In genomic region chr19:33303791-33304759, GRCh38 we compare ENCODE assay signal across 8 cellular contexts. TPM values are rescaled to one million over a fixed set of nuclear protein-coding genes. Genes with fewer than 3 reads are reported as not detected.
DNase-seq lines count a peak whose midpoint lies in the region; ATAC-seq and TF ChIP-seq lines count a peak whose summit lies in the region.

No MANE protein-coding gene starts in this region.

- H3K4me1 ChIP-seq in spleen = peaks cover 13 to 52% (median 37%) of the 10 kb centered on the region in 6 donors

- H3K9me3 ChIP-seq in spleen = peaks cover 0 to 7% (median 0%) of the 10 kb centered on the region in 8 donors

- DNase-seq in H7 (peak; percentile 53), MCF 10A (ENCODE audit: unreplicated experiment) (no peak), left colon (peak in 1 of 2 donors; percentile 37), spleen (peak; percentile 84), NCI-H128 (lab: John Stamatoyannopoulos, UW; ENCODE audit: unreplicated experiment) (no peak), NCI-H2171 (lab: John Stamatoyannopoulos, UW) (no peak)
- DNase-seq in T-helper 2 cell treated with Interferon-gamma antibody and Interleukin-4, amounts not matched to agents 5 μg/mL and 100 μg/mL, for 36 hours (ENCODE audit: low spot score) = no peak

- H3K4me3 ChIP-seq in H7 (ENCODE audit: insufficient read depth, low read depth, low read length) = peak overlapping the region; percentile 77
- peak overlapping the region; percentile 66 to 93 (median 74) for H3K4me3 ChIP-seq in spleen

- H3K36me3 Mint-ChIP-seq in MCF 10A (ENCODE audit: insufficient read depth, unreplicated experiment) = no peaks in the 10 kb centered on the region
- no peaks in the 10 kb centered on the region for H3K36me3 Mint-ChIP-seq in T-helper 2 cell treated with Interferon-gamma antibody and Interleukin-4, amounts not matched to agents 5 μg/mL and 100 μg/mL, for 36 hours (ENCODE audit: low read depth)

- no peak for TF ChIP-seq POLR2A in spleen (IDR thresholded peaks at IDR 0.05)

- TF ChIP-seq CTCF in MCF 10A (IDR thresholded peaks at IDR 0.05; ENCODE audit: unreplicated experiment) = no peak
- TF ChIP-seq CTCF in spleen (IDR thresholded peaks at IDR 0.05 in 8 of 11, conservative IDR thresholded peaks at IDR 0.05 in 3 of 11) = no peak

- intact Hi-C loops in MCF 10A (cut with micrococcal nuclease) = loop anchor here (2.0 to 5.0 kb wide), 3 partner anchors 67 to 88 kb away; no protein-coding TSS in a partner anchor
- intact Hi-C loops in left colon (cut with DNase I, micrococcal nuclease) = loop anchor here in 1 of 2 donors (10.0 kb wide), 1 partner anchor 129 kb away; no protein-coding TSS in a partner anchor
- intact Hi-C loops in spleen (cut with DNase I; ENCODE audit: low total_unique reads) = no loop called here

- no peaks in the 10 kb centered on the region for H3K36me3 ChIP-seq in H7 (replicated peaks; ENCODE audit: control insufficient read depth, insufficient read depth, low read length)
- H3K36me3 ChIP-seq in spleen = no peaks in the 10 kb centered on the region

- ATAC-seq in left colon (peak; percentile 5), GM21576 (IDR thresholded peaks at IDR 0.05; ENCODE audit: unreplicated experiment) (no peak)

- POLR2A ChIA-PET in MCF 10A (lab: Yijun Ruan, JAX) = interaction anchor here (0.8 to 8.3 kb wide), 6 partner anchors 13 to 79 kb away, joined by 3 to 110 read pairs (median 15); partner anchors contain the start of gene CEBPG

- no peak overlapping the region for H3K4me3 Mint-ChIP-seq in MCF 10A (ENCODE audit: unreplicated experiment)
- no peak overlapping the region for H3K4me3 Mint-ChIP-seq in T-helper 2 cell treated with Interferon-gamma antibody and Interleukin-4, amounts not matched to agents 5 μg/mL and 100 μg/mL, for 36 hours

- H3K9me3 Mint-ChIP-seq in MCF 10A (ENCODE audit: unreplicated experiment) = no peaks in the 10 kb centered on the region
- no peaks in the 10 kb centered on the region for H3K9me3 Mint-ChIP-seq in T-helper 2 cell treated with Interferon-gamma antibody and Interleukin-4, amounts not matched to agents 5 μg/mL and 100 μg/mL, for 36 hours

- no peaks in the 10 kb centered on the region for H3K4me1 Mint-ChIP-seq in MCF 10A (ENCODE audit: insufficient read depth, unreplicated experiment)
- no peaks in the 10 kb centered on the region for H3K4me1 Mint-ChIP-seq in T-helper 2 cell treated with Interferon-gamma antibody and Interleukin-4, amounts not matched to agents 5 μg/mL and 100 μg/mL, for 36 hours (ENCODE audit: low read depth)

- no peak overlapping the region for H3K27ac Mint-ChIP-seq in MCF 10A (ENCODE audit: low read depth, unreplicated experiment)
- no peak overlapping the region for H3K27ac Mint-ChIP-seq in T-helper 2 cell treated with Interferon-gamma antibody and Interleukin-4, amounts not matched to agents 5 μg/mL and 100 μg/mL, for 36 hours

- no peaks in the 10 kb centered on the region for H3K27me3 Mint-ChIP-seq in MCF 10A (ENCODE audit: insufficient read depth, unreplicated experiment)
- H3K27me3 Mint-ChIP-seq in T-helper 2 cell treated with Interferon-gamma antibody and Interleukin-4, amounts not matched to agents 5 μg/mL and 100 μg/mL, for 36 hours (ENCODE audit: low read depth) = peaks cover 55% of the 10 kb centered on the region

- WGBS in spleen, 5 donors = 24 to 41% (median 30%) methylated on average over 39 to 47 of the region's 47 CpGs

- BruUV-seq in MCF 10A (replicated peaks; lab: Mats Ljungman, UMichigan) = TSS peak; percentile 24

- H3K27ac ChIP-seq in spleen = peak overlapping the region in 1 of 8 donors; percentile 91

- H3K27me3 ChIP-seq in H7 (ENCODE audit: control insufficient read depth, insufficient read depth, low read length) (peaks cover 44% of the 10 kb centered on the region), spleen (replicated peaks in 1 of 7) (peaks cover 0 to 61% (median 39%) of the 10 kb centered on the region in 7 donors)

- CTCF ChIA-PET in MCF 10A (lab: Yijun Ruan, JAX) = interaction anchor here (0.5 to 2.6 kb wide), 15 partner anchors 7 to 1134 kb away, joined by 3 to 12 read pairs (median 4); partner anchors contain the start of gene CEBPG

RNA-seq across cellular contexts. Expression of gene CEBPA, which starts 1.7 kb away (rescaled TPM):
- total RNA-seq in H7 (2014; rRNA removed; shearing (Covaris generic)) = 3.2 and 4.8 TPM in 2 replicates
- total RNA-seq in MCF 10A (2022) (4.7 and 6.2 TPM in 2 replicates), left colon (10 to 100 TPM; 70.6 to 73.5 TPM), spleen (10 to 100 TPM; 15.5 to 27.7 (median 18.3) TPM)
- polyA plus RNA-seq in spleen = 10 to 100 TPM in 1 of 3 donors, 1 to 10 TPM in 2; 7.4 to 19.8 (median 9.1) TPM

Comparison
In these comparisons a context has a peak if more than half of its experiments do, and no peak if none do; other contexts are left out.
1. DNase-seq: peak in H7 (single experiment) and spleen (single experiment); none in MCF 10A (single experiment), T-helper 2 cell treated with Interferon-gamma antibody and Interleukin-4, amounts not matched to agents 5 μg/mL and 100 μg/mL, for 36 hours (single experiment), NCI-H128 (single experiment) and NCI-H2171 (single experiment).